ENCODE assay signal across 13 cellular contexts in genomic region chr7:5625938-5626337, GRCh38. TPM values are rescaled to one million over a fixed set of nuclear protein-coding genes. Genes with fewer than 3 reads are reported as not detected.
DNase-seq lines count a peak whose midpoint lies in the region; ATAC-seq and TF ChIP-seq lines count a peak whose summit lies in the region.
"Had no signal": no experiment of that assay in that cellular context is flagged by ENCODE, and none has a peak within 500 bp of the region (broad histone marks: within the 10 kb centered on the region; RNA-seq: fewer than 3 reads in every experiment).

No MANE protein-coding gene starts in this region.

- DNase-seq in activated T-cell treated with anti-CD3 and anti-CD28 coated beads, Interleukin-2, amount 50 U/mL, for 24 hours = no peak
- DNase-seq in activated T-cell treated with anti-CD3 and anti-CD28 coated beads, Interleukin-2, amount 50 U/mL, for 1 hour = no peak
- DNase-seq in SK-N-SH (peak; percentile 36), fibroblast of pulmonary artery (ENCODE audit: low read depth) (peak; percentile 73), smooth muscle cell (lab: John Stamatoyannopoulos, UW; ENCODE audit: unreplicated experiment) (no peak), DMS79 treated with DMSO at 0.1 percent for 48 hours (lab: John Stamatoyannopoulos, UW) (no peak), prostate gland (ENCODE audit: low spot score) (no peak)
- DNase-seq: activated CD4-positive, alpha-beta T cell treated with anti-CD3 and anti-CD28 coated beads for 48 hours; C1 segment of cervical spinal cord; NCI-H510A; nucleus accumbens; stimulated activated naive CD4-positive, alpha-beta T cell had no signal

- H3K9ac ChIP-seq in SK-N-SH = no peak overlapping the region
- H3K9ac ChIP-seq in smooth muscle cell (ENCODE audit: low read depth) = peak overlapping the region; percentile 8

- H3K36me3 Mint-ChIP-seq in activated T-cell treated with anti-CD3 and anti-CD28 coated beads, Interleukin-2, amount 50 U/mL, for 24 hours (ENCODE audit: low read depth) = peaks cover 76% of the 10 kb centered on the region

- H3K4me3 Mint-ChIP-seq in activated T-cell treated with anti-CD3 and anti-CD28 coated beads, Interleukin-2, amount 50 U/mL, for 24 hours = no peak overlapping the region

- WGBS in SK-N-SH (ENCODE audit: low lambda C conversion rate) = 75% methylated on average over 1 of the region's 1 CpG
- WGBS in smooth muscle cell (ENCODE audit: low lambda C conversion rate) = 20% methylated on average over 1 of the region's 1 CpG
- WGBS in prostate gland = 50% methylated on average over 1 of the region's 1 CpG

- POLR2A ChIA-PET in SK-N-SH (lab: Yijun Ruan, JAX) = no interaction called here

- no peaks in the 10 kb centered on the region for H3K9me3 ChIP-seq in SK-N-SH
- H3K9me3 ChIP-seq in smooth muscle cell (replicated peaks; ENCODE audit: low read depth) = no peaks in the 10 kb centered on the region
- no peaks in the 10 kb centered on the region for H3K9me3 ChIP-seq in prostate gland

- H3K79me2 ChIP-seq in SK-N-SH (ENCODE audit: insufficient read depth) (peaks cover 12% of the 10 kb centered on the region; the same call in 1 of the 2 replicates), smooth muscle cell (ENCODE audit: low read depth) (no peaks in the 10 kb centered on the region)

- TF ChIP-seq POLR2A in prostate gland (IDR thresholded peaks at IDR 0.05) = no peak

- no peak overlapping the region for H2AFZ ChIP-seq in SK-N-SH (ENCODE audit: low read depth)
- H2AFZ ChIP-seq in smooth muscle cell (ENCODE audit: low read depth) = no peak overlapping the region

- H3K27me3 Mint-ChIP-seq in activated T-cell treated with anti-CD3 and anti-CD28 coated beads, Interleukin-2, amount 50 U/mL, for 24 hours = no peaks in the 10 kb centered on the region

- peak; percentile 58 for TF ChIP-seq CTCF in SK-N-SH (IDR thresholded peaks at IDR 0.05)
- peak; percentile 8 for TF ChIP-seq CTCF in fibroblast of pulmonary artery (IDR thresholded peaks at IDR 0.05; ENCODE audit: low read length, missing control alignments)
- no peak for TF ChIP-seq CTCF in smooth muscle cell (IDR thresholded peaks at IDR 0.05; ENCODE audit: borderline replicate concordance, insufficient read depth, poor library complexity, severe bottlenecking)
- no peak for TF ChIP-seq CTCF in prostate gland (IDR thresholded peaks at IDR 0.05)

- H3K36me3 ChIP-seq in SK-N-SH (replicated peaks in 1 of 2; ENCODE audit: control insufficient read depth in 1 of 2, insufficient read depth in 2 of 2, low read length in 1 of 2) = peaks cover 28 to 42% of the 10 kb centered on the region in 2 experiments
- no peaks in the 10 kb centered on the region for H3K36me3 ChIP-seq in smooth muscle cell (ENCODE audit: low read depth)
- peaks cover 0 to 10% of the 10 kb centered on the region in 2 donors for H3K36me3 ChIP-seq in prostate gland

- peak overlapping the region; percentile 53 for H3K27ac Mint-ChIP-seq in activated T-cell treated with anti-CD3 and anti-CD28 coated beads, Interleukin-2, amount 50 U/mL, for 24 hours

- H3K27me3 ChIP-seq in SK-N-SH (ENCODE audit: insufficient read depth) (no peaks in the 10 kb centered on the region), smooth muscle cell (ENCODE audit: low read depth) (no peaks in the 10 kb centered on the region), prostate gland (replicated peaks; ENCODE audit: insufficient read depth) (no peaks in the 10 kb centered on the region)

- peaks cover 15% of the 10 kb centered on the region for H3K4me1 Mint-ChIP-seq in activated T-cell treated with anti-CD3 and anti-CD28 coated beads, Interleukin-2, amount 50 U/mL, for 24 hours (ENCODE audit: low read depth)

- intact Hi-C loops in prostate gland (cut with DNase I) = no loop called here

- no peak for ATAC-seq in HG03095 (IDR thresholded peaks at IDR 0.05; ENCODE audit: unreplicated experiment)

- H3F3A ChIP-seq in SK-N-SH (replicated peaks; ENCODE audit: insufficient read depth) = peaks cover 39% of the 10 kb centered on the region
- peaks cover 15% of the 10 kb centered on the region for H3F3A ChIP-seq in smooth muscle cell (ENCODE audit: low read depth)

- TF ChIP-seq EP300 in SK-N-SH (IDR thresholded peaks at IDR 0.05; ENCODE audit: borderline replicate concordance in 1 of 2, low read depth in 1 of 2, low read length in 1 of 2) = no peak

- H3K4me3 ChIP-seq in SK-N-SH (ENCODE audit: low read depth in 2 of 2, low read length in 1 of 2) (no peak overlapping the region), fibroblast of pulmonary artery (replicated peaks; ENCODE audit: low read depth, low read length) (no peak overlapping the region), smooth muscle cell (no peak overlapping the region), prostate gland (no peak overlapping the region)

- CTCF ChIA-PET in SK-N-SH (lab: Yijun Ruan, JAX) = interaction anchor here (0.8 to 2.8 kb wide), 6 partner anchors 11 to 40 kb away, joined by 3 to 10 read pairs (median 4); no protein-coding TSS in a partner anchor

- peak overlapping the region in 1 of 2 experiments; percentile 64; a peak in 2 of 4 replicates for H3K27ac ChIP-seq in SK-N-SH (ENCODE audit: low read depth in 2 of 2, low read length in 1 of 2)
- H3K27ac ChIP-seq in smooth muscle cell (ENCODE audit: low read depth) = peak overlapping the region; percentile 76
- no peak overlapping the region for H3K27ac ChIP-seq in prostate gland

- H3K9me3 Mint-ChIP-seq in activated T-cell treated with anti-CD3 and anti-CD28 coated beads, Interleukin-2, amount 50 U/mL, for 24 hours = no peaks in the 10 kb centered on the region

- peaks cover 16 to 26% of the 10 kb centered on the region in 2 experiments for H3K4me1 ChIP-seq in SK-N-SH (ENCODE audit: control insufficient read depth in 1 of 2, insufficient read depth in 2 of 2, low read depth in 1 of 2, low read length in 1 of 2)
- H3K4me1 ChIP-seq in smooth muscle cell (ENCODE audit: low read depth) = peaks cover 6% of the 10 kb centered on the region
- no peaks in the 10 kb centered on the region for H3K4me1 ChIP-seq in prostate gland (replicated peaks)

- H4K20me1 ChIP-seq in SK-N-SH (ENCODE audit: insufficient read depth) (no peaks in the 10 kb centered on the region), smooth muscle cell (ENCODE audit: low read depth) (peaks cover 14% of the 10 kb centered on the region)

- H3K4me2 ChIP-seq in SK-N-SH (0 out of 2 replicates have a peak overlapping the region, but pooled peaks have one; percentile 3), smooth muscle cell (no peak overlapping the region)

- no peaks in the 10 kb centered on the region for H3K9me2 ChIP-seq in SK-N-SH

- TF ChIP-seq RAD21 in SK-N-SH (IDR thresholded peaks at IDR 0.05; ENCODE audit: low read length) = no peak; the same call in 1 of the 2 replicates

TF ChIP-seq in SK-N-SH, 30 proteins besides CTCF, POLR2A, EP300 and RAD21 (continues in another document):
- 0 out of 2 replicates have a peak, but pooled peaks have one; percentile 23 for TF ChIP-seq SMC3 (IDR thresholded peaks at IDR 0.05; ENCODE audit: low read depth, low read length)
- no peak for TF ChIP-seq RXRA (IDR thresholded peaks at IDR 0.05; ENCODE audit: borderline replicate concordance, low read depth)
- TF ChIP-seq MEF2A (IDR thresholded peaks at IDR 0.05; ENCODE audit: borderline replicate concordance, low read depth) = no peak
- TF ChIP-seq RCOR1 (IDR thresholded peaks at IDR 0.05; ENCODE audit: low read length) = no peak
- TF ChIP-seq USF2 (IDR thresholded peaks at IDR 0.05; ENCODE audit: borderline replicate concordance, low read depth, low read length) = no peak
- no peak for TF ChIP-seq NFIC (IDR thresholded peaks at IDR 0.05; ENCODE audit: borderline replicate concordance)
- TF ChIP-seq TCF12 (IDR thresholded peaks at IDR 0.05) = peak; percentile 58
- no peak for TF ChIP-seq POLR2AphosphoS5 (IDR thresholded peaks at IDR 0.05; ENCODE audit: low read depth, low read length)
- no peak for TF ChIP-seq CHD2 (IDR thresholded peaks at IDR 0.05; ENCODE audit: low read length, partially characterized antibody)
- TF ChIP-seq FOXJ3 (CRISPR knock-in tag; IDR thresholded peaks at IDR 0.05) = no peak
- TF ChIP-seq TAF1 (IDR thresholded peaks at IDR 0.05; ENCODE audit: borderline replicate concordance, low read depth, low read length) = no peak
- TF ChIP-seq EZH2phosphoT487 (IDR thresholded peaks at IDR 0.05; ENCODE audit: borderline replicate concordance, low read depth) = no peak
- TF ChIP-seq GABPA (IDR thresholded peaks at IDR 0.05; ENCODE audit: low read depth) = no peak
- no peak for TF ChIP-seq GATA2 (CRISPR knock-in tag; IDR thresholded peaks at IDR 0.05)

RNA-seq across cellular contexts. Expression of gene FSCN1, which starts 33.3 kb away (rescaled TPM):
- polyA plus RNA-seq in SK-N-SH (2012; rRNA removed) = 222 and 287 TPM in 2 replicates
- 108 and 201 TPM in 2 replicates for polyA plus RNA-seq in SK-N-SH (2012; cell fraction: cytosol; rRNA removed)
- polyA plus RNA-seq in SK-N-SH (2012; cell fraction: nucleus; rRNA removed) = 255 and 304 TPM in 2 replicates
- total RNA-seq in smooth muscle cell = 307 and 324 TPM in 2 replicates
- polyA plus RNA-seq in smooth muscle cell = 312 and 336 TPM in 2 replicates
- 100 to 1,000 TPM in 1 of 2 donors, 10 to 100 TPM in 1; 11.4 to 207 TPM for total RNA-seq in prostate gland

Comparison
In these comparisons a context has a peak if more than half of its experiments do, and no peak if none do; other contexts are left out.
1. DNase-seq: peak in SK-N-SH (single experiment) and fibroblast of pulmonary artery (single experiment); none in activated T-cell treated with anti-CD3 and anti-CD28 coated beads, Interleukin-2, amount 50 U/mL, for 24 hours (single experiment), activated T-cell treated with anti-CD3 and anti-CD28 coated beads, Interleukin-2, amount 50 U/mL, for 1 hour (single experiment), smooth muscle cell (single experiment), DMS79 treated with DMSO at 0.1 percent for 48 hours (single experiment) and prostate gland (single experiment).
2. CTCF ChIP-seq: peak in SK-N-SH (single experiment) and fibroblast of pulmonary artery (single experiment); none in smooth muscle cell (single experiment) and prostate gland (0 of 4).